ENCODE assay signal across 10 cellular contexts in the genomic region with DNA sequence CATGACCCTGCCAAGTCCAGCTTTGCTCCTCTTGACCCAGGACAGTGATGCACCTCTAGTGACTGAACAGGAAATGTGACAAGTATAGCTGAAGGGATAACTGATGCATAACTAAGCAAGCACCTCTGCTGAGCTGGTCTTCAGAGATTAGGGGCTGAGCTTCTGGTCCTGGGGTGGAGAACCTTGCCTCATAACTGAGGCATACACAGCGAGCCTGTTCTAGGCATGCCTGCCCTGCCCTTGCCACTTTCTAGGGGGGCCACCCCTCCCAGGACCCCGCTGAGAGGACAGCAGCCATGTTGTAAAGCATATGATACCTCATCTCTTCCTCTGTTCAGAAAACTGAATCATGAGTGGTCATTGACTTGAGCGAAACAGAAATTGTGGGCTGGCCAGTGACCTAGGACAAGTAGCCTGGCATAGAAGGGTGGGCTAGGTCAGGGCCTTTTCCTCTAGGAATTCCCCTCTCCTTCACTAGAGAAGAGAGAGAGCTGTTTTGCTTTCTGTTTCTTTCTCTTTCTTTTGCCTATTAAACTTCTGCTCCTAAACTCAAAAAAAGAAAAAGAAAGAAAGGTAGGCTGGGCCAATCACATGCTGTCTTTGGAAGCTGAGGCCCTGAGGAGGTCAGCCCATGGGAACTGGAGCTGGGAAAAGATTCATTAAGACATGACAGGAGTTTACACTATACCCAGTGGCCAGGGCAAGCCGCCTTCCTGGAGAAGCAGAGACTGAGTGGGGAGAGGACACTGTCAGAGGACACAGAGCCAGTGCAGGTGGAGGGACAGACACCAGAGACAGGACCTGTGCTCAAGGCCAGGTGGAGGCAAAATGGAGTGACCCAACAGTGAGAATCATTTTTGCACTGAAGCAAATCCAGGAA. TPM values are rescaled to one million over a fixed set of nuclear protein-coding genes. Genes with fewer than 3 reads are reported as not detected.
DNase-seq lines count a peak whose midpoint lies in the region; ATAC-seq and TF ChIP-seq lines count a peak whose summit lies in the region.
"Had no signal": no experiment of that assay in that cellular context is flagged by ENCODE, and none has a peak within 500 bp of the region (broad histone marks: within the 10 kb centered on the region; RNA-seq: fewer than 3 reads in every experiment).

No MANE protein-coding gene starts in this region.

- H3K23ac ChIP-seq in mesenchymal stem cell (ENCODE audit: low read length in 2 of 2): no peak overlapping the region

- intact Hi-C loops in left lung (cut with DNase I): no loop called here

- H4K8ac ChIP-seq in mesenchymal stem cell (ENCODE audit: low read length): peak overlapping the region; percentile 4

- H2AK5ac ChIP-seq in mesenchymal stem cell (ENCODE audit: low read length, severe bottlenecking): no peak overlapping the region

- H3K27ac ChIP-seq in mesenchymal stem cell (ENCODE audit: low read length, poor library complexity, severe bottlenecking) (no peak overlapping the region), left lung (peak overlapping the region in 1 of 2 donors; percentile 21)

- no peaks in the 10 kb centered on the region for H3K79me1 ChIP-seq in mesenchymal stem cell (replicated peaks; ENCODE audit: low read length, poor library complexity, severe bottlenecking)

- H3K4me3 ChIP-seq in mesenchymal stem cell (ENCODE audit: insufficient read depth in 1 of 2, low read depth in 1 of 2, low read length in 2 of 2) (no peak overlapping the region), left lung (no peak overlapping the region)

- DNase-seq in mesenchymal stem cell (peak; percentile 3), omental fat pad (ENCODE audit: low spot score) (no peak), HUDEP-2 (lab: John Stamatoyannopoulos, UW; ENCODE audit: unreplicated experiment in 76 of 76) (no peak), DMS153 treated with DMSO at 0.1 percent for 48 hours (lab: John Stamatoyannopoulos, UW; ENCODE audit: unreplicated experiment) (no peak), left lung (no peak)
- DNase-seq: activated T-cell treated with anti-CD3 and anti-CD28 coated beads, Interleukin-2, amount 50 U/mL, for 1 hour had no signal

- H2BK120ac ChIP-seq in mesenchymal stem cell (ENCODE audit: low read depth, low read length): no peak overlapping the region

- H3K4me1 ChIP-seq in mesenchymal stem cell (ENCODE audit: control insufficient read depth, insufficient read depth, low read depth, low read length) (peaks cover 6% of the 10 kb centered on the region), left lung (no peaks in the 10 kb centered on the region)

- no peak overlapping the region for H3K18ac ChIP-seq in mesenchymal stem cell (ENCODE audit: low read depth in 1 of 2, low read length in 2 of 2)

- no peak overlapping the region for H2AFZ ChIP-seq in mesenchymal stem cell (ENCODE audit: low read depth, low read length)

- no peak overlapping the region for H3K14ac ChIP-seq in mesenchymal stem cell (ENCODE audit: low read length in 2 of 2)

- H2BK5ac ChIP-seq in mesenchymal stem cell (ENCODE audit: low read depth, low read length, poor library complexity, severe bottlenecking): no peak overlapping the region

- H3K9ac ChIP-seq in mesenchymal stem cell (ENCODE audit: low read length): no peak overlapping the region

- WGBS in mesenchymal stem cell: 80% methylated on average over 4 of the region's 4 CpGs

- no peak overlapping the region for H4K91ac ChIP-seq in mesenchymal stem cell (ENCODE audit: low read length)

- no peak overlapping the region for H2BK15ac ChIP-seq in mesenchymal stem cell (ENCODE audit: low read depth, poor library complexity, severe bottlenecking)

- TF ChIP-seq CTCF in omental fat pad (IDR thresholded peaks at IDR 0.05) (no peak), left lung (IDR thresholded peaks at IDR 0.05) (no peak)

- H2BK12ac ChIP-seq in mesenchymal stem cell (ENCODE audit: low read length in 2 of 2): no peak overlapping the region

- ATAC-seq in GM18867 (IDR thresholded peaks at IDR 0.05; ENCODE audit: unreplicated experiment) (peak; percentile 80), GM21526 (IDR thresholded peaks at IDR 0.05; ENCODE audit: low FRiP score, unreplicated experiment) (peak; percentile 76), HG03432 (IDR thresholded peaks at IDR 0.05; ENCODE audit: unreplicated experiment) (peak; percentile 84), omental fat pad (ENCODE audit: low FRiP score) (no peak), left lung (no peak)
- ATAC-seq: HCT116 had no signal

- no peak overlapping the region for H3K4ac ChIP-seq in mesenchymal stem cell (ENCODE audit: low read depth in 1 of 2, low read length in 2 of 2)

- peaks cover 0 to 4% of the 10 kb centered on the region in 2 experiments for H3K36me3 ChIP-seq in mesenchymal stem cell (ENCODE audit: control insufficient read depth in 1 of 2, insufficient read depth in 2 of 2, low read depth in 1 of 2, low read length in 2 of 2)
- H3K36me3 ChIP-seq in left lung: no peaks in the 10 kb centered on the region

- H3K9me3 ChIP-seq in mesenchymal stem cell (ENCODE audit: control insufficient read depth, low read length): no peaks in the 10 kb centered on the region
- H3K9me3 ChIP-seq in left lung: no peaks in the 10 kb centered on the region

- no peak overlapping the region for H3K4me2 ChIP-seq in mesenchymal stem cell (ENCODE audit: low read length, poor library complexity, severe bottlenecking)

- no peaks in the 10 kb centered on the region for H3K27me3 ChIP-seq in mesenchymal stem cell (ENCODE audit: control insufficient read depth in 1 of 2, insufficient read depth in 1 of 2, low read length in 2 of 2)
- H3K27me3 ChIP-seq in left lung: no peaks in the 10 kb centered on the region

RNA-seq across cellular contexts. Expression of a gene that starts 23.1 kb away (rescaled TPM):
- polyA plus RNA-seq in mesenchymal stem cell (2013, experiment 1 of 2): 0.93 TPM
- 0.81 TPM for polyA plus RNA-seq in mesenchymal stem cell (2013, experiment 2 of 2)
- total RNA-seq in omental fat pad: 1 to 10 TPM; 3.8 to 6.1 (median 4.9) TPM
- 10 to 100 TPM; 10.4 to 21.8 TPM for total RNA-seq in left lung

RNA-seq across cellular contexts. Expression of a gene that starts 28.5 kb away (rescaled TPM):
- polyA plus RNA-seq in mesenchymal stem cell (2013, experiment 1 of 2): 0.14 TPM
- 0.12 TPM for polyA plus RNA-seq in mesenchymal stem cell (2013, experiment 2 of 2)
- total RNA-seq in omental fat pad (1 to 10 TPM; 3.6 to 9.7 (median 5.5) TPM), left lung (1 to 10 TPM; 1.7 to 2.7 TPM)

Comparison
In these comparisons a context has a peak if more than half of its experiments do, and no peak if none do; other contexts are left out.
1. ATAC-seq: peak in GM18867 (single experiment), GM21526 (single experiment) and HG03432 (single experiment); none in omental fat pad (single experiment) and left lung (single experiment).